In the genomic region with DNA sequence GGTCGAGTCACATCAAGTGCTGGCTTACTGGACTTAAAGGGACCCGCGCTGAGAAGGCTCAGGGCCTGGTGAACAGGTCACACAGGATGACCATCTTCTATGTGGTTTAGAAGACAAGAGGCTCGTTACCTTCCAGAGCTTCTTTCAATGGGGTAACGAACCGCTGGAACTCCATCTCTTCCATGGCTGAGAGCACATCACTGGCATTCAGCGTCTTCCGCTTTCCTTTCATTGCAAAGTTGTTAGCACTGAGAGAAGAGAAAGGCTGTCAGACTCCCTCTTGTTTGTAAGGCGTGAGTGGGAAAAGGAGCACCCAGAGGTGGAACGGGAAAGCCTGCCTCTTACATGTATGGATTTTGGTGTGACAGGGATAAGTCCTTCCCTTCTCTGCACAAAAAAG, we compare ENCODE assay signal across 8 cellular contexts. TPM values are rescaled to one million over a fixed set of nuclear protein-coding genes. Genes with fewer than 3 reads are reported as not detected.
DNase-seq lines count a peak whose midpoint lies in the region; ATAC-seq and TF ChIP-seq lines count a peak whose summit lies in the region.

No MANE protein-coding gene starts in this region.

- TF ChIP-seq CTCF in GM12865 (IDR thresholded peaks at IDR 0.05; ENCODE audit: insufficient read depth, low read depth, low read length, missing control alignments) (no peak), fibroblast of mammary gland (conservative IDR thresholded peaks at IDR 0.05; ENCODE audit: control insufficient read depth, insufficient read depth, low read depth, low read length) (no peak)

- H3K4me1 ChIP-seq in SJSA1 (replicated peaks): no peaks in the 10 kb centered on the region; the same call in none of the 2 replicates

- H3K27ac ChIP-seq in SJSA1: peak overlapping the region; percentile 96; the same call in 1 of the 2 replicates

- H3K9me3 ChIP-seq in SJSA1 (replicated peaks): no peaks in the 10 kb centered on the region

- H3K4me3 ChIP-seq in GM12865 (ENCODE audit: low read depth, low read length) (peak overlapping the region; percentile 81), SJSA1 (peak overlapping the region; percentile 78), fibroblast of mammary gland (ENCODE audit: control insufficient read depth, low read depth, low read length) (peak overlapping the region; percentile 96)

- ATAC-seq in HG02884 (IDR thresholded peaks at IDR 0.05; ENCODE audit: unreplicated experiment): no peak
- no peak for ATAC-seq in HG03521 (IDR thresholded peaks at IDR 0.05; ENCODE audit: unreplicated experiment)
- ATAC-seq in HG02938 (IDR thresholded peaks at IDR 0.05; ENCODE audit: unreplicated experiment): no peak
- no peak for ATAC-seq in HG03025 (IDR thresholded peaks at IDR 0.05; ENCODE audit: low FRiP score, unreplicated experiment)

- DNase-seq in GM12865 (ENCODE audit: low read depth): peak; percentile 17
- no peak for DNase-seq in SJSA1 (ENCODE audit: low read depth in 1 of 2, low spot score in 2 of 2)
- no peak for DNase-seq in fibroblast of mammary gland (ENCODE audit: low read depth)
- DNase-seq in retina: peak; percentile 3

- H3K27me3 ChIP-seq in SJSA1 (replicated peaks): no peaks in the 10 kb centered on the region

- peaks cover 37% of the 10 kb centered on the region for H3K36me3 ChIP-seq in SJSA1

RNA-seq across cellular contexts. Expression of a gene that starts 1.0 kb away (rescaled TPM):
- total RNA-seq in SJSA1 (2014; rRNA removed; shearing (Covaris generic)): 72.3 and 84.7 TPM in 2 replicates

RNA-seq across cellular contexts. Expression of a gene that starts 1.1 kb away (rescaled TPM):
- 0.13 and 0.81 TPM in 2 replicates for total RNA-seq in SJSA1 (2014; rRNA removed; shearing (Covaris generic))

RNA-seq across cellular contexts. Expression of a gene that starts 8.4 kb away (rescaled TPM):
- 8.7 and 11.4 TPM in 2 replicates for total RNA-seq in SJSA1 (2014; rRNA removed; shearing (Covaris generic))

RNA-seq across cellular contexts. Expression of a gene that starts 32.7 kb away (rescaled TPM):
- total RNA-seq in SJSA1 (2014; rRNA removed; shearing (Covaris generic)): 1.5 and 5.8 TPM in 2 replicates

RNA-seq across cellular contexts. Expression of a gene that starts 54.0 kb away (rescaled TPM):
- total RNA-seq in SJSA1 (2014; rRNA removed; shearing (Covaris generic)): 49.0 and 54.8 TPM in 2 replicates

Comparison
In these comparisons a context has a peak if more than half of its experiments do, and no peak if none do; other contexts are left out.
1. DNase-seq: peak in GM12865 (single experiment) and retina (single experiment); none in SJSA1 (0 of 2) and fibroblast of mammary gland (single experiment).
2. Peak in every context shown above with its lines, with median percentiles within 50 percentile points of each other: H3K4me3 ChIP-seq.